Comparison of ENCODE assay signal across 21 cellular contexts in the genomic region with DNA sequence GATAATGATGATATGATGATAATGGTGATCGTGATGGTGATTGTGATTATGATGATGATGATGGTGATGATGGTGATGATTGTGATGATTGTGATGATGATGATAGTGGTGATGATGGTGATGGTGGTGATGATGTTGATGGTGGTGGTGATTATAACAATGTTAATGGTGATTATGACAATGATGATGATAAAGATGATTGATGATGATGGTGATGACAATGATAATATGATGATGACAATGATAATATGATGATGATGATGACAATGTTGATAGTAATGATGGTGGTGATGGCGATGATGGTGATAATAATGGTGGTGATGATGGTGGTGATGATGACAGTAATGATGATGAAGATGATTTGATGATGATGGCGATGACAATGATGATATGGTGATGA. TPM values are rescaled to one million over a fixed set of nuclear protein-coding genes. Genes with fewer than 3 reads are reported as not detected.
DNase-seq lines count a peak whose midpoint lies in the region; ATAC-seq, FAIRE-seq and TF ChIP-seq lines count a peak whose summit lies in the region.
"Had no signal": no experiment of that assay in that cellular context is flagged by ENCODE, and none has a peak within 500 bp of the region (broad histone marks: within the 10 kb centered on the region; RNA-seq: fewer than 3 reads in every experiment).

No MANE protein-coding gene starts in this region.

- FAIRE-seq in D721Med (lab: Jason Lieb, UNC) (peak; percentile 90), K562 (lab: Jason Lieb, UNC) (no peak)

- ATAC-seq in K562 (no peak), HG02870 (IDR thresholded peaks at IDR 0.05; ENCODE audit: unreplicated experiment) (no peak)

- no peaks in the 10 kb centered on the region for H3K36me3 ChIP-seq in K562 (ENCODE audit: control insufficient read depth, insufficient read depth, low read length)
- H3K36me3 ChIP-seq: BE2C had no signal

- peaks cover 2% of the 10 kb centered on the region for H3K9me1 ChIP-seq in K562 (ENCODE audit: control insufficient read depth, insufficient read depth, low read length)

- H3K4me3 ChIP-seq in K562 = no peak overlapping the region

- 0% methylated on average over 3 of the region's 3 CpGs for WGBS in K562 (ENCODE audit: insufficient coverage, low coverage, missing lambda C conversion rate)

- intact Hi-C loops in K562 (cut with micrococcal nuclease) = no loop called here

- TF ChIP-seq POLR2A in K562 (conservative IDR thresholded peaks at IDR 0.05) = no peak

- H3K9me3 ChIP-seq in K562 (replicated peaks; ENCODE audit: control insufficient read depth, insufficient read depth, low read depth, low read length) = no peaks in the 10 kb centered on the region
- H3K9me3 ChIP-seq: BE2C, Caco-2 had no signal

- no peak overlapping the region for H2AFZ ChIP-seq in K562 (ENCODE audit: low read depth, low read length)

- H3K79me2 ChIP-seq in K562 (ENCODE audit: control insufficient read depth, insufficient read depth, low read length) = no peaks in the 10 kb centered on the region

- BruUV-seq in K562 (replicated peaks; lab: Mats Ljungman, UMichigan) = no TSS peak

- H3K27me3 ChIP-seq in K562 (ENCODE audit: control insufficient read depth in 2 of 2, insufficient read depth in 2 of 2, low read length in 2 of 2) = peaks cover 0 to 6% of the 10 kb centered on the region in 2 experiments; a peak in 2 of 5 replicates
- H3K27me3 ChIP-seq: BE2C had no signal

- TF ChIP-seq CTCF in D721Med (IDR thresholded peaks at IDR 0.05; ENCODE audit: insufficient read depth, missing control alignments) = no peak
- no peak for TF ChIP-seq CTCF in K562 (IDR thresholded peaks at IDR 0.05 in 2 of 3, conservative IDR thresholded peaks at IDR 0.05 in 1 of 3; ENCODE audit: insufficient read depth in 2 of 3, low read depth in 1 of 3, low read length in 3 of 3)

- no peaks in the 10 kb centered on the region for H3K4me1 ChIP-seq in K562 (replicated peaks in 1 of 2; ENCODE audit: control insufficient read depth in 2 of 2, insufficient read depth in 2 of 2, low read length in 2 of 2)
- H3K4me1 ChIP-seq: Caco-2 had no signal

- in situ Hi-C loops in K562 (cut with MboI) = no loop called here

- CTCF ChIA-PET in HEK293T (lab: Yijun Ruan, JAX) (no interaction called here), K562 (lab: Yijun Ruan, JAX; ENCODE audit: low intra/inter-chr PET ratio) (no interaction called here)

- no peak overlapping the region for H3K4me2 ChIP-seq in K562 (ENCODE audit: insufficient read depth, low read length)
- H3K4me2 ChIP-seq: KMS-11 had no signal

- H3K9ac ChIP-seq in K562 (ENCODE audit: insufficient read depth in 1 of 2, low read depth in 2 of 2, low read length in 2 of 2) = no peak overlapping the region
- H3K9ac ChIP-seq: KMS-11 had no signal

- POLR2A ChIA-PET in HEK293T (lab: Yijun Ruan, JAX) = no interaction called here
- POLR2A ChIA-PET in K562 (lab: Yijun Ruan, JAX) = no interaction called here

- no peak overlapping the region for H3K27ac ChIP-seq in K562 (ENCODE audit: extremely low read depth, low read depth, low read length)
- H3K27ac ChIP-seq: HL-60, KMS-11 had no signal

- TF ChIP-seq EP300 in K562 (IDR thresholded peaks at IDR 0.05; ENCODE audit: low read length) = no peak

- DNase-seq in D721Med (ENCODE audit: insufficient read length, low spot score) (no peak), HEK293T (ENCODE audit: extremely low spot score) (no peak), K562 (ENCODE audit: extremely low read depth in 1 of 4, low spot score in 3 of 4) (no peak), SKM-1 treated with dmso at 0.1 percent for 144 hours (lab: John Stamatoyannopoulos, UW; ENCODE audit: unreplicated experiment) (no peak), glomerular visceral epithelial cell (ENCODE audit: extremely low spot score) (no peak)
- DNase-seq: ACHN; BE2C; C1 segment of cervical spinal cord; Caco-2; CD4-positive, CD25-positive, alpha-beta regulatory T cell; CD8-positive, alpha-beta memory T cell; DMS153; DMS79; GDM1; GOT3; H9 had no signal

- TF ChIP-seq RAD21 in K562 (CRISPR knock-in tag; conservative IDR thresholded peaks at IDR 0.05 in 1 of 2, IDR thresholded peaks at IDR 0.05 in 1 of 2) = no peak

- peaks cover 4% of the 10 kb centered on the region; the same call in 1 of the 2 replicates for H4K20me1 ChIP-seq in K562 (replicated peaks; ENCODE audit: control insufficient read depth, insufficient read depth, low read length)

TF ChIP-seq in HEK293T, 16 proteins besides CTCF, POLR2A, EP300 and RAD21:
- TF ChIP-seq FOXM1 (IDR thresholded peaks at IDR 0.05; ENCODE audit: borderline replicate concordance) = no peak
- TF ChIP-seq TARDBP (IDR thresholded peaks at IDR 0.05) = peak; percentile 46; the same call in 1 of the 2 replicates
- TF ChIP-seq, protein P1, sequence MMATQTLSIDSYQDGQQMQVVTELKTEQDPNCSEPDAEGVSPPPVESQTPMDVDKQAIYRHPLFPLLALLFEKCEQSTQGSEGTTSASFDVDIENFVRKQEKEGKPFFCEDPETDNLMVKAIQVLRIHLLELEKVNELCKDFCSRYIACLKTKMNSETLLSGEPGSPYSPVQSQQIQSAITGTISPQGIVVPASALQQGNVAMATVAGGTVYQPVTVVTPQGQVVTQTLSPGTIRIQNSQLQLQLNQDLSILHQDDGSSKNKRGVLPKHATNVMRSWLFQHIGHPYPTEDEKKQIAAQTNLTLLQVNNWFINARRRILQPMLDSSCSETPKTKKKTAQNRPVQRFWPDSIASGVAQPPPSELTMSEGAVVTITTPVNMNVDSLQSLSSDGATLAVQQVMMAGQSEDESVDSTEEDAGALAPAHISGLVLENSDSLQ (IDR thresholded peaks at IDR 0.05) = peak; percentile 32; the same call in 1 of the 2 replicates
- TF ChIP-seq ARNT (IDR thresholded peaks at IDR 0.05) = no peak

TF ChIP-seq in K562, 482 proteins besides CTCF, POLR2A, EP300 and RAD21 (continues in another document):
- TF ChIP-seq ZNF316 (IDR thresholded peaks at IDR 0.05) (peak; percentile 12; the same call in 1 of the 2 replicates), HDAC1 (IDR thresholded peaks at IDR 0.05) (peak in 1 of 2 experiments; percentile 45; a peak in 1 of 4 replicates), NRF1 (conservative IDR thresholded peaks at IDR 0.05 in 1 of 2, IDR thresholded peaks at IDR 0.05 in 1 of 2) (no peak), SMARCA4 (IDR thresholded peaks at IDR 0.05) (no peak), ZNF174 (CRISPR knock-in tag; IDR thresholded peaks at IDR 0.05) (no peak), ATF1 (CRISPR knock-in tag; IDR thresholded peaks at IDR 0.05) (no peak), ATF1 (tag; IDR thresholded peaks at IDR 0.05) (peak; percentile 71), ZFX (CRISPR knock-in tag; IDR thresholded peaks at IDR 0.05) (no peak), PATZ1 (CRISPR knock-in tag; IDR thresholded peaks at IDR 0.05; ENCODE audit: borderline replicate concordance) (no peak), ZNF253 (CRISPR knock-in tag; conservative IDR thresholded peaks at IDR 0.05) (no peak), HNRNPLL (IDR thresholded peaks at IDR 0.05; ENCODE audit: low read depth, low read length, poor library complexity, severe bottlenecking) (no peak), RCOR1 (IDR thresholded peaks at IDR 0.05; ENCODE audit: borderline replicate concordance in 1 of 2, low read depth in 2 of 2, low read length in 2 of 2) (no peak), FOXA1 (IDR thresholded peaks at IDR 0.05; ENCODE audit: borderline replicate concordance) (no peak), SIN3A (IDR thresholded peaks at IDR 0.05; ENCODE audit: borderline replicate concordance in 2 of 2, control insufficient read depth in 1 of 2, low read depth in 2 of 2, low read length in 2 of 2) (no peak), ZBTB8A (IDR thresholded peaks at IDR 0.05; ENCODE audit: partially characterized antibody) (no peak)

RNA-seq across cellular contexts. Expression of gene ZNF536, which starts 34.1 kb away (rescaled TPM):
- not detected in 2 replicates for total RNA-seq in K562 (2011; cell fraction: chromatin; rRNA removed; ENCODE audit: low replicate concordance)
- not detected in 2 replicates for total RNA-seq in K562 (2011; cell fraction: nucleolus; rRNA removed)
- not detected in 2 replicates for total RNA-seq in K562 (2011; cell fraction: nucleoplasm; rRNA removed)
- total RNA-seq in K562 (2014; rRNA removed) = not detected in 2 replicates
- not detected in 2 replicates for total RNA-seq in K562 (2014; rRNA removed; fragmentation: Illumina TruSeq; extraction: Trizol)
- not detected in 2 replicates for total RNA-seq in K562 (2015; rRNA removed; fragmentation: Illumina TruSeq; extraction: Trizol)
- not detected in 2 replicates for total RNA-seq in K562 (2021)
- polyA plus RNA-seq in K562 (2011; rRNA removed) = not detected in 2 replicates
- not detected in 2 replicates for polyA plus RNA-seq in K562 (2011; cell fraction: cytosol; rRNA removed)
- polyA plus RNA-seq in K562 (2011; cell fraction: nucleus; rRNA removed) = not detected in 2 replicates
- polyA plus RNA-seq in K562 (2012) = 0.04 TPM in 1 of 2 replicates, not detected in the other
- not detected in 2 replicates for polyA plus RNA-seq in K562 (2014; fragmentation: Illumina TruSeq; extraction: Trizol)
- polyA plus RNA-seq in K562 (2014; fragmentation: Nextera tagmentation; extraction: Ambion mirVana) = not detected
- not detected in 2 replicates for polyA plus RNA-seq in K562 (2014; rRNA removed)
- polyA minus RNA-seq in K562 (2011; rRNA and poly(A)+ RNA removed) = not detected in 2 replicates
- not detected in 2 replicates for polyA minus RNA-seq in K562 (2011; cell fraction: cytosol; rRNA and poly(A)+ RNA removed)
- polyA minus RNA-seq in K562 (2011; cell fraction: nucleus; rRNA and poly(A)+ RNA removed) = not detected in 2 replicates
- total RNA-seq: A172; Caco-2; CD8-positive, alpha-beta memory T cell; H9; HT1080 had no signal
- polyA plus RNA-seq: CD8-positive, alpha-beta memory T cell had no signal
